Comparison of ENCODE assay signal across 8 cellular contexts in genomic region chr21:39441502-39442475, GRCh38. TPM values are rescaled to one million over a fixed set of nuclear protein-coding genes. Genes with fewer than 3 reads are reported as not detected.
A peak's percentile ranks its signal among the peaks of the same experiment; 100 is the strongest.
DNase-seq lines count a peak whose midpoint lies in the region; ATAC-seq and TF ChIP-seq lines count a peak whose summit lies in the region.

No MANE protein-coding gene starts in this region.

- POLR2A ChIA-PET in IMR-90 (lab: Charles Lee; ENCODE audit: unreplicated experiment): no interaction called here

- no peak overlapping the region for H2BK5ac ChIP-seq in IMR-90 (ENCODE audit: low read depth, low read length, poor library complexity, severe bottlenecking)

- H3K9me1 ChIP-seq in IMR-90 (ENCODE audit: insufficient read depth, low read length): no peaks in the 10 kb centered on the region

- no peak overlapping the region for H2AK9ac ChIP-seq in IMR-90 (replicated peaks; ENCODE audit: low read depth, low read length, poor library complexity)

- H4K5ac ChIP-seq in IMR-90 (ENCODE audit: low read depth, low read length): no peak overlapping the region

- ATAC-seq in IMR-90 (ENCODE audit: low read depth): peak; percentile 60
- no peak for ATAC-seq in HG03139 (IDR thresholded peaks at IDR 0.05; ENCODE audit: unreplicated experiment)

- intact Hi-C loops in IMR-90 (cut with micrococcal nuclease) (loop anchor here (2.0 kb wide), 1 partner anchor 129 kb away; the partner anchor contains the start of gene BRWD1), breast epithelium (cut with DNase I; ENCODE audit: low total_unique reads) (no loop called here)

- no peaks in the 10 kb centered on the region for H3K79me1 ChIP-seq in IMR-90 (ENCODE audit: low read depth in 1 of 2, low read length in 2 of 2)

- H2BK120ac ChIP-seq in IMR-90 (ENCODE audit: low read depth, low read length): no peak overlapping the region

- no peak overlapping the region for H3K23ac ChIP-seq in IMR-90 (ENCODE audit: low read depth, low read length)

- no peak overlapping the region for H3K4me3 ChIP-seq in GM12864 (ENCODE audit: low read depth, low read length)
- H3K4me3 ChIP-seq in IMR-90 (ENCODE audit: insufficient read depth, low read depth, low read length): no peak overlapping the region
- no peak overlapping the region for H3K4me3 ChIP-seq in breast epithelium

- no peak for TF ChIP-seq POLR2A in IMR-90 (IDR thresholded peaks at IDR 0.05; ENCODE audit: low read depth, low read length)
- TF ChIP-seq POLR2A in breast epithelium (IDR thresholded peaks at IDR 0.05): no peak

- TF ChIP-seq CTCF in AG09319 (IDR thresholded peaks at IDR 0.05; ENCODE audit: low read depth, low read length): peak; percentile 81
- peak; percentile 79 for TF ChIP-seq CTCF in GM12864 (IDR thresholded peaks at IDR 0.05; ENCODE audit: low read depth, low read length, missing control alignments)
- TF ChIP-seq CTCF in IMR-90 (conservative IDR thresholded peaks at IDR 0.05; ENCODE audit: low read depth, low read length): peak; percentile 75
- TF ChIP-seq CTCF in breast epithelium (IDR thresholded peaks at IDR 0.05): peak; percentile 20 to 58 (median 40)

- no peak overlapping the region for H3K9ac ChIP-seq in IMR-90 (ENCODE audit: low read depth, low read length)

- no peak for DNase-seq in AG09319 (ENCODE audit: extremely low read depth, low read depth)
- peak; percentile 21 for DNase-seq in GM12864 (ENCODE audit: low read depth)
- DNase-seq in IMR-90: peak; percentile 68
- peak; percentile 38 for DNase-seq in RPMI7951 (ENCODE audit: low read depth)
- DNase-seq in breast epithelium (ENCODE audit: low spot score in 2 of 2): no peak
- peak; percentile 66 to 72 for DNase-seq in lung microvascular endothelial cell (ENCODE audit: low read depth in 2 of 2)
- DNase-seq in ureter (ENCODE audit: low spot score): no peak

- H4K20me1 ChIP-seq in IMR-90 (ENCODE audit: insufficient read depth, low read length): no peaks in the 10 kb centered on the region

- no peak overlapping the region for H2AFZ ChIP-seq in IMR-90 (replicated peaks; ENCODE audit: low read length, poor library complexity)

- no peaks in the 10 kb centered on the region for H3K36me3 ChIP-seq in IMR-90 (ENCODE audit: control insufficient read depth, insufficient read depth, low read length)
- no peaks in the 10 kb centered on the region for H3K36me3 ChIP-seq in breast epithelium

- WGBS in IMR-90 (ENCODE audit: extremely low coverage in 2 of 2, insufficient read length in 1 of 2), 2 experiments: 38% methylated on average over 7 of the region's 13 CpGs; no CpG with 5 or more reads in 1 of the 2 experiments

- no peak overlapping the region for H2BK20ac ChIP-seq in IMR-90 (ENCODE audit: low read depth, low read length)

- H4K91ac ChIP-seq in IMR-90 (ENCODE audit: insufficient read depth, low read depth, low read length): no peak overlapping the region

- peak; percentile 75 for TF ChIP-seq RAD21 in IMR-90 (IDR thresholded peaks at IDR 0.05; ENCODE audit: low read length)

- H3K4me1 ChIP-seq in IMR-90 (ENCODE audit: control insufficient read depth, insufficient read depth, low read length) (peaks cover 4% of the 10 kb centered on the region), breast epithelium (peaks cover 0 to 4% of the 10 kb centered on the region in 2 donors)

- no peak overlapping the region for H3K56ac ChIP-seq in IMR-90 (ENCODE audit: extremely low read depth, insufficient read depth, low read length)

- no peak overlapping the region for H3K14ac ChIP-seq in IMR-90 (replicated peaks; ENCODE audit: low read depth, low read length)

- H3K18ac ChIP-seq in IMR-90 (ENCODE audit: low read depth, low read length): no peak overlapping the region

- H3K4me2 ChIP-seq in IMR-90 (ENCODE audit: low read depth, low read length): no peak overlapping the region

- no peak overlapping the region for H3K27ac ChIP-seq in IMR-90 (ENCODE audit: insufficient read depth, low read length)
- no peak overlapping the region for H3K27ac ChIP-seq in breast epithelium

- in situ Hi-C loops in IMR-90 (cut with MboI; ENCODE audit: low sequenced_read_pairs): no loop called here

- CTCF ChIA-PET in IMR-90 (lab: Yijun Ruan, JAX): interaction anchor here (0.5 to 1.5 kb wide), 14 partner anchors 9 to 1354 kb away, joined by 3 to 8 read pairs (median 3); no protein-coding TSS in a partner anchor

- no peaks in the 10 kb centered on the region for H3K27me3 ChIP-seq in IMR-90 (ENCODE audit: control insufficient read depth, insufficient read depth, low read length)
- H3K27me3 ChIP-seq in breast epithelium: no peaks in the 10 kb centered on the region

- dilution Hi-C loops in IMR-90 (cut with HindIII; ENCODE audit: low sequenced_read_pairs, unreplicated experiment): no loop called here

- no peak overlapping the region for H4K8ac ChIP-seq in IMR-90 (ENCODE audit: low read depth in 2 of 2, low read length in 2 of 2)

- no TSS peak for BruUV-seq in IMR-90 (replicated peaks; lab: Mats Ljungman, UMichigan)

- no peak overlapping the region for H2BK15ac ChIP-seq in IMR-90 (ENCODE audit: low read depth, low read length)

- H3K4ac ChIP-seq in IMR-90 (ENCODE audit: low read depth, low read length): no peak overlapping the region

- H2AK5ac ChIP-seq in IMR-90 (ENCODE audit: low read depth, low read length): no peak overlapping the region

- H3K9me3 ChIP-seq in IMR-90 (ENCODE audit: control insufficient read depth, insufficient read depth, low read length) (no peaks in the 10 kb centered on the region; the same call in 1 of the 2 replicates), breast epithelium (no peaks in the 10 kb centered on the region)

TF ChIP-seq in IMR-90, 13 proteins besides CTCF, POLR2A, EP300 and RAD21:
- TF ChIP-seq SMC3 (IDR thresholded peaks at IDR 0.05; ENCODE audit: low read depth, low read length): peak; percentile 49
- TF ChIP-seq FOS (IDR thresholded peaks at IDR 0.05; ENCODE audit: low read depth, low read length): no peak

RNA-seq across cellular contexts. Expression of gene LCA5L, which starts 3.8 kb away (rescaled TPM):
- total RNA-seq in IMR-90 (2012; rRNA removed) (0.18 and 0.28 TPM in 2 replicates), breast epithelium (1 to 10 TPM; 1.6 to 6.0 (median 4.2) TPM), lung microvascular endothelial cell (0.22 and 0.40 TPM in 2 replicates), ureter (3.0 TPM)
- polyA plus RNA-seq in IMR-90 (2012; rRNA removed): 0.06 and 0.26 TPM in 2 replicates
- polyA plus RNA-seq in IMR-90 (2012; cell fraction: cytosol; rRNA removed): 0.04 and 0.11 TPM in 2 replicates
- polyA plus RNA-seq in IMR-90 (2012; cell fraction: nucleus; rRNA removed; ENCODE audit: low replicate concordance): 0.08 and 0.21 TPM in 2 replicates
- total RNA-seq in RPMI7951 (2014; rRNA removed; shearing (Covaris generic)): 0.20 and 0.96 TPM in 2 replicates

RNA-seq across cellular contexts. Expression of gene SH3BGR, which starts 10.0 kb away (rescaled TPM):
- 1.1 and 1.6 TPM in 2 replicates for total RNA-seq in IMR-90 (2012; rRNA removed)
- 2.0 and 5.9 TPM in 2 replicates for polyA plus RNA-seq in IMR-90 (2012; rRNA removed)
- 0.27 and 0.37 TPM in 2 replicates for polyA plus RNA-seq in IMR-90 (2012; cell fraction: cytosol; rRNA removed)
- polyA plus RNA-seq in IMR-90 (2012; cell fraction: nucleus; rRNA removed; ENCODE audit: low replicate concordance): 0.23 and 0.91 TPM in 2 replicates
- total RNA-seq in RPMI7951 (2014; rRNA removed; shearing (Covaris generic)): 1.2 and 1.3 TPM in 2 replicates
- total RNA-seq in breast epithelium: 1 to 10 TPM; 3.3 to 6.3 (median 5.0) TPM
- total RNA-seq in lung microvascular endothelial cell: 0.20 and 0.22 TPM in 2 replicates
- 11.8 TPM for total RNA-seq in ureter

Comparison
In these comparisons a context has a peak if more than half of its experiments do, and no peak if none do; other contexts are left out.
1. DNase-seq: peak in GM12864 (single experiment), IMR-90 (single experiment), RPMI7951 (single experiment) and lung microvascular endothelial cell (2 of 2); none in AG09319 (single experiment), breast epithelium (0 of 2) and ureter (single experiment).
2. Peak in every context shown above with its lines, with median percentiles within 50 percentile points of each other: CTCF ChIP-seq.